15 cellular contexts compared by ENCODE assay signal in the genomic region with DNA sequence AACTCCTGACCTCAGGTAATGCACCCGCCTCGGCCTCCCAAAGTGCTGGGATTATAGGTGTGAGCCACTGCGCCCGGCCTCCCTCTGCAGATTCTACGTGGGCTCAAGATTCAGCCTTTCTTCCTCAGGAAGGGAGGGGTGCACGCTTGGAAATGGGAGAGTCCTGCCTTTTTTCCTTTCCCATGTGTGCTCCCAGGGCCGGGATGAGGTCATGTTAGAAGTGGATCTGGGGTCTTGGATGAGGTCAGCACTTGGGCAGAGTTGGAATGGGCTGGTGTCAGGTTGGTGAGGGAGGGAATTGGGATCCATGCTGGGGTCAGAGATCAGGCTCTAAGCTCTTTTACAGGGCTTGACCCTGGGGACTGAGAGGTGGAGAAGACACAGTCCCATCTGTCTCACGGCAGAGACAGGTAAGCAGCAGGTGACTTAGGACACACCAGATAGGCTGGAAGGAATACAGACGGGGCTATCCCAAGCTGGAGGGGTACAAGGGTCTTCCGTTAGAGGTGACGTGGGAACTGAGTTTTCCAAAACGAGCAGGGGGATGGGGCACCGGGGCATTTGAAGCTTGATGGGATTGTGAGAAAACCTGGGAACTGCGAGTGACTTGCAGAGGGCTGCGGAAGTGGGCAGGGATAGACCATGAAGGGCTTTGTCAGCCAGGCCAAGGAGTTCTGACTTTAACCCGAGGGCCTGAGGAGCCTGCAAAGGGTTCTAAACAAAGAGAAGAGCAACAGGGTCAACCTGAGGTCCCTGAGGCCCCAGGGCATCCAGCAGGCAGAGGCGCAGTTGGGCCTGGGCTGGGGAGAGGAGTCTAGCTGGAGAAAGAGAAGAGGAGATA. TPM values are rescaled to one million over a fixed set of nuclear protein-coding genes. Genes with fewer than 3 reads are reported as not detected.
DNase-seq lines count a peak whose midpoint lies in the region; ATAC-seq and TF ChIP-seq lines count a peak whose summit lies in the region.
"Had no signal": no experiment of that assay in that cellular context is flagged by ENCODE, and none has a peak within 500 bp of the region (broad histone marks: within the 10 kb centered on the region; RNA-seq: fewer than 3 reads in every experiment).

No MANE protein-coding gene starts in this region.

- H3K27ac Mint-ChIP-seq in CD4-positive, CD25-positive, alpha-beta regulatory T cell, result peak overlapping the region in 2 of 3 donors; percentile 68 to 84

- H3K9me3 ChIP-seq in CD4-positive, CD25-positive, alpha-beta regulatory T cell (ENCODE audit: control insufficient read depth in 2 of 2, low read length in 2 of 2), result no peaks in the 10 kb centered on the region
- H3K9me3 ChIP-seq in IMR-90 (ENCODE audit: control insufficient read depth, insufficient read depth, low read length) (no peaks in the 10 kb centered on the region), mucosa of descending colon (no peaks in the 10 kb centered on the region), prostate gland (no peaks in the 10 kb centered on the region)
- H3K9me3 ChIP-seq: SK-N-SH, suprapubic skin had no signal

- H3K18ac ChIP-seq in IMR-90 (ENCODE audit: low read depth, low read length), result no peak overlapping the region

- TF ChIP-seq CTCF in IMR-90 (conservative IDR thresholded peaks at IDR 0.05; ENCODE audit: low read depth, low read length) (no peak), mucosa of descending colon (IDR thresholded peaks at IDR 0.05) (no peak), prostate gland (IDR thresholded peaks at IDR 0.05) (no peak)

- H3K36me3 ChIP-seq in CD4-positive, CD25-positive, alpha-beta regulatory T cell (ENCODE audit: control insufficient read depth, insufficient read depth, low read length), result no peaks in the 10 kb centered on the region
- no peaks in the 10 kb centered on the region for H3K36me3 ChIP-seq in IMR-90 (ENCODE audit: control insufficient read depth, insufficient read depth, low read length)
- no peaks in the 10 kb centered on the region for H3K36me3 ChIP-seq in mucosa of descending colon (ENCODE audit: low read depth)
- no peaks in the 10 kb centered on the region for H3K36me3 ChIP-seq in prostate gland
- H3K36me3 ChIP-seq: suprapubic skin had no signal

- H3K27me3 Mint-ChIP-seq in CD4-positive, CD25-positive, alpha-beta regulatory T cell, result peaks cover 9% of the 10 kb centered on the region

- H3K4ac ChIP-seq in IMR-90 (ENCODE audit: low read depth, low read length), result no peak overlapping the region

- H3K56ac ChIP-seq in IMR-90 (ENCODE audit: extremely low read depth, insufficient read depth, low read length), result no peak overlapping the region

- no peak overlapping the region for H2BK120ac ChIP-seq in IMR-90 (ENCODE audit: low read depth, low read length)

- H3K27ac ChIP-seq in CD4-positive, CD25-positive, alpha-beta regulatory T cell (ENCODE audit: insufficient read depth, low read length, poor library complexity, severe bottlenecking), result no peak overlapping the region
- H3K27ac ChIP-seq in IMR-90 (ENCODE audit: insufficient read depth, low read length) (no peak overlapping the region), prostate gland (no peak overlapping the region)
- H3K27ac ChIP-seq: suprapubic skin had no signal

- no peaks in the 10 kb centered on the region for H3K79me1 ChIP-seq in IMR-90 (ENCODE audit: low read depth in 1 of 2, low read length in 2 of 2)

- H3K36me3 Mint-ChIP-seq in CD4-positive, CD25-positive, alpha-beta regulatory T cell, result no peaks in the 10 kb centered on the region

- no peak overlapping the region for H3K9ac ChIP-seq in IMR-90 (ENCODE audit: low read depth, low read length)
- H3K9ac ChIP-seq: SK-N-SH had no signal

- H4K8ac ChIP-seq in IMR-90 (ENCODE audit: low read depth in 2 of 2, low read length in 2 of 2), result no peak overlapping the region

- no peak overlapping the region for H2BK20ac ChIP-seq in IMR-90 (ENCODE audit: low read depth, low read length)

- H2AK9ac ChIP-seq in IMR-90 (replicated peaks; ENCODE audit: low read depth, low read length, poor library complexity), result peak overlapping the region; percentile 24

- H3K14ac ChIP-seq in IMR-90 (replicated peaks; ENCODE audit: low read depth, low read length), result no peak overlapping the region

- no peaks in the 10 kb centered on the region for H4K20me1 ChIP-seq in IMR-90 (ENCODE audit: insufficient read depth, low read length)

- dilution Hi-C loops in IMR-90 (cut with HindIII; ENCODE audit: low sequenced_read_pairs, unreplicated experiment), result no loop called here

- no peak overlapping the region for H2BK5ac ChIP-seq in IMR-90 (ENCODE audit: low read depth, low read length, poor library complexity, severe bottlenecking)

- DNase-seq in CD4-positive, CD25-positive, alpha-beta regulatory T cell, result no peak
- DNase-seq in IMR-90 (no peak), foreskin melanocyte (peak; percentile 10), mucosa of descending colon (no peak), middle frontal gyrus (ENCODE audit: extremely low spot score, low spot score) (no peak), prostate gland (ENCODE audit: low spot score) (no peak)
- DNase-seq: GOT3, NCI-H1048 had no signal

- no peak overlapping the region for H3K4me3 ChIP-seq in CD4-positive, CD25-positive, alpha-beta regulatory T cell (ENCODE audit: low read depth, low read length)
- no peak overlapping the region for H3K4me3 ChIP-seq in IMR-90 (ENCODE audit: insufficient read depth, low read depth, low read length)
- no peak overlapping the region for H3K4me3 ChIP-seq in mucosa of descending colon
- no peak overlapping the region for H3K4me3 ChIP-seq in prostate gland
- H3K4me3 ChIP-seq: K562, skin epidermis, suprapubic skin had no signal

- no peak overlapping the region for H4K5ac ChIP-seq in IMR-90 (ENCODE audit: low read depth, low read length)

- no peak for TF ChIP-seq RAD21 in IMR-90 (IDR thresholded peaks at IDR 0.05; ENCODE audit: low read length)

- H3K9me1 ChIP-seq in IMR-90 (ENCODE audit: insufficient read depth, low read length), result no peaks in the 10 kb centered on the region

- H2AFZ ChIP-seq in IMR-90 (replicated peaks; ENCODE audit: low read length, poor library complexity), result no peak overlapping the region

- H3K23ac ChIP-seq in IMR-90 (ENCODE audit: low read depth, low read length), result no peak overlapping the region

- POLR2A ChIA-PET in IMR-90 (lab: Charles Lee; ENCODE audit: unreplicated experiment), result no interaction called here

- no peaks in the 10 kb centered on the region for H3K4me1 ChIP-seq in CD4-positive, CD25-positive, alpha-beta regulatory T cell (ENCODE audit: control insufficient read depth, insufficient read depth, low read length, poor library complexity, severe bottlenecking)
- H3K4me1 ChIP-seq in IMR-90 (ENCODE audit: control insufficient read depth, insufficient read depth, low read length), result no peaks in the 10 kb centered on the region
- H3K4me1 ChIP-seq in mucosa of descending colon (ENCODE audit: low read depth), result no peaks in the 10 kb centered on the region
- H3K4me1 ChIP-seq in prostate gland (replicated peaks), result no peaks in the 10 kb centered on the region

- WGBS in IMR-90 (ENCODE audit: extremely low coverage in 2 of 2, insufficient read length in 1 of 2), 2 experiments, result 68% methylated on average over 8 of the region's 17 CpGs; no CpG with 5 or more reads in 1 of the 2 experiments
- WGBS in prostate gland, result 82% methylated on average over 17 of the region's 17 CpGs

- in situ Hi-C loops in IMR-90 (cut with MboI; ENCODE audit: low sequenced_read_pairs), result loop anchor here (25.0 kb wide), 1 partner anchor 308 kb away; no protein-coding TSS in a partner anchor

- ATAC-seq in CD4-positive, CD25-positive, alpha-beta regulatory T cell (ENCODE audit: low read depth in 2 of 2), result no peak
- ATAC-seq in IMR-90 (ENCODE audit: low read depth), result no peak
- peak; percentile 12 for ATAC-seq in mucosa of descending colon
- no peak for ATAC-seq in HG03342 (IDR thresholded peaks at IDR 0.05; ENCODE audit: unreplicated experiment)
- no peak for ATAC-seq in GM18907 (IDR thresholded peaks at IDR 0.05; ENCODE audit: unreplicated experiment)

- no peaks in the 10 kb centered on the region for H3K9me3 Mint-ChIP-seq in CD4-positive, CD25-positive, alpha-beta regulatory T cell

- BruUV-seq in IMR-90 (replicated peaks; lab: Mats Ljungman, UMichigan), result no TSS peak

- TF ChIP-seq POLR2A in IMR-90 (IDR thresholded peaks at IDR 0.05; ENCODE audit: low read depth, low read length) (no peak), prostate gland (IDR thresholded peaks at IDR 0.05) (no peak)

- peaks cover 0 to 8% (median 0%) of the 10 kb centered on the region in 4 donors for H3K4me1 Mint-ChIP-seq in CD4-positive, CD25-positive, alpha-beta regulatory T cell

- CTCF ChIA-PET in IMR-90 (lab: Yijun Ruan, JAX), result interaction anchor here (0.7 to 1.4 kb wide), 3 partner anchors 11 to 70 kb away, joined by 3 to 4 read pairs (median 3); a partner anchor contains a TSS

- intact Hi-C loops in IMR-90 (cut with micrococcal nuclease) (loop anchor here (2.0 to 10.0 kb wide), 3 partner anchors 63 to 321 kb away; no protein-coding TSS in a partner anchor), mucosa of descending colon (cut with DNase I, micrococcal nuclease) (no loop called here), prostate gland (cut with DNase I) (no loop called here)

- no peak overlapping the region for H3K4me3 Mint-ChIP-seq in CD4-positive, CD25-positive, alpha-beta regulatory T cell

- no peak overlapping the region for H4K91ac ChIP-seq in IMR-90 (ENCODE audit: insufficient read depth, low read depth, low read length)

- H2BK15ac ChIP-seq in IMR-90 (ENCODE audit: low read depth, low read length), result no peak overlapping the region

- H3K4me2 ChIP-seq in IMR-90 (ENCODE audit: low read depth, low read length), result no peak overlapping the region
- H3K4me2 ChIP-seq: SK-N-SH had no signal

- no peak overlapping the region for H2AK5ac ChIP-seq in IMR-90 (ENCODE audit: low read depth, low read length)

- H3K27me3 ChIP-seq in CD4-positive, CD25-positive, alpha-beta regulatory T cell (ENCODE audit: control insufficient read depth, insufficient read depth, low read length), result no peaks in the 10 kb centered on the region
- H3K27me3 ChIP-seq in IMR-90 (ENCODE audit: control insufficient read depth, insufficient read depth, low read length) (peaks cover 3% of the 10 kb centered on the region; the same call in 1 of the 2 replicates), prostate gland (replicated peaks; ENCODE audit: insufficient read depth) (no peaks in the 10 kb centered on the region)
- H3K27me3 ChIP-seq: suprapubic skin had no signal

RNA-seq across cellular contexts. Expression of a gene that starts 1.8 kb away (rescaled TPM):
- 0.47 TPM for total RNA-seq in CD4-positive, CD25-positive, alpha-beta regulatory T cell
- 1 to 10 TPM in 1 of 4 donors, under 1 TPM in 3; 0.15 to 1.0 (median 0.32) TPM for polyA plus RNA-seq in CD4-positive, CD25-positive, alpha-beta regulatory T cell
- total RNA-seq in IMR-90 (2012; rRNA removed), result 0.28 TPM in 1 of 2 replicates, not detected in the other
- 0.07 TPM in 1 of 2 replicates, not detected in the other for polyA plus RNA-seq in IMR-90 (2012; rRNA removed)
- polyA plus RNA-seq in IMR-90 (2012; cell fraction: cytosol; rRNA removed), result 0.05 and 0.20 TPM in 2 replicates
- polyA plus RNA-seq in IMR-90 (2012; cell fraction: nucleus; rRNA removed; ENCODE audit: low replicate concordance), result 0.42 and 0.61 TPM in 2 replicates
- 10 to 100 TPM in 2 of 3 donors, 1 to 10 TPM in 1; 9.2 to 25.2 (median 17.2) TPM for total RNA-seq in mucosa of descending colon
- total RNA-seq in prostate gland, result 1 to 10 TPM in 1 of 2 donors, not detected in 1; 6.4 TPM

RNA-seq across cellular contexts. Expression of a gene that starts 43.2 kb away (rescaled TPM):
- total RNA-seq in CD4-positive, CD25-positive, alpha-beta regulatory T cell, result 140 TPM
- 100 to 1,000 TPM; 371 to 543 (median 391) TPM for polyA plus RNA-seq in CD4-positive, CD25-positive, alpha-beta regulatory T cell
- total RNA-seq in IMR-90 (2012; rRNA removed), result 3.3 and 3.8 TPM in 2 replicates
- 10.4 and 12.2 TPM in 2 replicates for polyA plus RNA-seq in IMR-90 (2012; rRNA removed)
- polyA plus RNA-seq in IMR-90 (2012; cell fraction: cytosol; rRNA removed), result 14.4 and 24.3 TPM in 2 replicates
- polyA plus RNA-seq in IMR-90 (2012; cell fraction: nucleus; rRNA removed; ENCODE audit: low replicate concordance), result 9.0 and 17.5 TPM in 2 replicates
- 1 to 10 TPM; 2.6 to 8.3 (median 3.9) TPM for total RNA-seq in mucosa of descending colon
- 100 to 1,000 TPM; 200 to 327 TPM for total RNA-seq in prostate gland
- total RNA-seq: G401 had no signal

Comparison
In these comparisons a context has a peak if more than half of its experiments do, and no peak if none do; other contexts are left out.
1. RNA of a gene that starts 43.2 kb away (total RNA-seq): 200 to 327 TPM in prostate gland and 140 TPM in CD4-positive, CD25-positive, alpha-beta regulatory T cell (single experiment); 2.6 to 8.3 TPM in mucosa of descending colon and 3.3 to 3.8 TPM in IMR-90; every median in the first group is over 10 times any median in the second.